In the genomic region with DNA sequence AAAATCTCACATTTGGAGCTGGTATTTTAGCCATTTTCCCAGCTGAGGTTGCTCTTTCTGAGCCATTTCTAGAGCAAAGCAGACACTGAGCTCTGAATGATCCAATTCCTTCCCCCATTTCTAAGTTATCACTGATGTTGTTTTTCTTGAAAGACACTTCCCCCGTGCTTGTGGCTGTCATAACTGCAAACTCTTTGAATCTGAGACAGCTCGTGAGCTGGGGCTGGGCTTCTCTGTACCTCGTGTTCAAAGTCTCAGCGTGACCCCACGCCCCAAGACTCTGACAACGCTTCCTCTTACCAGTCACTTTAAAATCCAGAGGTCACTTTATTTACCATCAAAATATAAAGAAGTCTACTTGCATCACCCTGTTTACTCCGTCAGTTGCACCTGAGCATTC, we compare ENCODE assay signal across 11 cellular contexts. TPM values are rescaled to one million over a fixed set of nuclear protein-coding genes. Genes with fewer than 3 reads are reported as not detected.
A peak's percentile ranks its signal among the peaks of the same experiment; 100 is the strongest.
DNase-seq lines count a peak whose midpoint lies in the region; ATAC-seq and TF ChIP-seq lines count a peak whose summit lies in the region.
"Had no signal": no experiment of that assay in that cellular context is flagged by ENCODE, and none has a peak within 500 bp of the region (broad histone marks: within the 10 kb centered on the region; RNA-seq: fewer than 3 reads in every experiment).

No MANE protein-coding gene starts in this region.

- CTCF ChIA-PET in CD4-positive, alpha-beta T cell (lab: Charles Lee), result interaction anchor here (2.2 kb wide), 1 partner anchor 100 kb away, joined by 13 read pairs; the partner anchor contains the start of gene HS3ST3B1
- CTCF ChIA-PET in activated CD4-positive, alpha-beta T cell treated with anti-CD3 and anti-CD28 coated beads for 36 hours (lab: Charles Lee), result interaction anchor here (0.5 to 1.0 kb wide), 2 partner anchors 21 to 77 kb away, joined by 3 read pairs; no protein-coding TSS in a partner anchor

- H3K9me3 ChIP-seq in CD4-positive, alpha-beta T cell (ENCODE audit: control insufficient read depth, low read length), result no peaks in the 10 kb centered on the region
- H3K9me3 ChIP-seq: tibial artery had no signal

- H3K4me3 ChIP-seq in skin epidermis, result no peak overlapping the region
- H3K4me3 ChIP-seq: tibial artery had no signal

- intact Hi-C loops in CD4-positive, alpha-beta T cell (cut with DNase I, micrococcal nuclease), result loop anchor here (1.0 to 10.0 kb wide), 7 partner anchors 84 to 1177 kb away; partner anchors contain the start of gene COX10 (in 2 of the 2)
- intact Hi-C loops in activated CD4-positive, alpha-beta T cell treated with anti-CD3 and anti-CD28 coated beads for 36 hours (cut with DNase I, micrococcal nuclease), result loop anchor here in 1 of 2 experiments (2.0 to 5.0 kb wide), 3 partner anchors 83 to 616 kb away; no protein-coding TSS in a partner anchor

- H3K27me3 ChIP-seq in CD4-positive, alpha-beta T cell (ENCODE audit: control insufficient read depth, insufficient read depth, low read length), result no peaks in the 10 kb centered on the region
- H3K27me3 ChIP-seq: tibial artery had no signal

- peak; percentile 72 for ATAC-seq in CD4-positive, alpha-beta T cell (ENCODE audit: poor library complexity)
- peak; percentile 45 for ATAC-seq in activated CD4-positive, alpha-beta T cell treated with anti-CD3 and anti-CD28 coated beads for 36 hours
- no peak for ATAC-seq in GM21619 (IDR thresholded peaks at IDR 0.05; ENCODE audit: unreplicated experiment)
- ATAC-seq in HG03378 (IDR thresholded peaks at IDR 0.05; ENCODE audit: unreplicated experiment), result no peak
- ATAC-seq in GM18517 (IDR thresholded peaks at IDR 0.05; ENCODE audit: unreplicated experiment), result no peak

- peak overlapping the region; percentile 73 for H3K4me3 Mint-ChIP-seq in CD4-positive, alpha-beta T cell
- H3K4me3 Mint-ChIP-seq in activated CD4-positive, alpha-beta T cell treated with anti-CD3 and anti-CD28 coated beads for 36 hours, result peak overlapping the region; percentile 42
- H3K4me3 Mint-ChIP-seq in activated naive CD8-positive, alpha-beta T cell, result peak overlapping the region; percentile 75

- POLR2A ChIA-PET in CD4-positive, alpha-beta T cell (lab: Charles Lee), result interaction anchor here (0.7 to 6.9 kb wide), 6 partner anchors 68 to 226 kb away, joined by 3 to 111 read pairs (median 3); partner anchors contain the start of gene HS3ST3B1
- POLR2A ChIA-PET in activated CD4-positive, alpha-beta T cell treated with anti-CD3 and anti-CD28 coated beads for 36 hours (lab: Charles Lee), result interaction anchor here (0.6 kb wide), 1 partner anchor 143 kb away, joined by 3 read pairs; no protein-coding TSS in a partner anchor

- H3K27ac ChIP-seq in CD4-positive, alpha-beta T cell (ENCODE audit: low read depth, low read length), result peak overlapping the region; percentile 78
- H3K27ac ChIP-seq in skin epidermis, result peak overlapping the region in 17 of 21 experiments; percentile 4 to 90 (median 61)
- H3K27ac ChIP-seq: epithelial cell of prostate, tibial artery had no signal

- peaks cover 99% of the 10 kb centered on the region for H3K4me1 Mint-ChIP-seq in CD4-positive, alpha-beta T cell (ENCODE audit: low read depth)
- H3K4me1 Mint-ChIP-seq in activated CD4-positive, alpha-beta T cell treated with anti-CD3 and anti-CD28 coated beads for 36 hours, result peaks cover 98% of the 10 kb centered on the region
- peaks cover 98% of the 10 kb centered on the region for H3K4me1 Mint-ChIP-seq in activated naive CD8-positive, alpha-beta T cell (ENCODE audit: low read depth)

- DNase-seq in CD4-positive, alpha-beta T cell, result peak; percentile 53 to 77 (median 62)
- DNase-seq in activated CD4-positive, alpha-beta T cell treated with anti-CD3 and anti-CD28 coated beads for 36 hours, result peak; percentile 72
- no peak for DNase-seq in DMS53 treated with DMSO at 0.1 percent for 48 hours (lab: John Stamatoyannopoulos, UW; ENCODE audit: unreplicated experiment)
- DNase-seq: naive B cell, tibial artery had no signal

- no peaks in the 10 kb centered on the region for H3K9me3 Mint-ChIP-seq in CD4-positive, alpha-beta T cell
- no peaks in the 10 kb centered on the region for H3K9me3 Mint-ChIP-seq in activated CD4-positive, alpha-beta T cell treated with anti-CD3 and anti-CD28 coated beads for 36 hours (ENCODE audit: low read depth)
- H3K9me3 Mint-ChIP-seq in activated naive CD8-positive, alpha-beta T cell (ENCODE audit: low read depth), result no peaks in the 10 kb centered on the region
- H3K9me3 Mint-ChIP-seq: naive B cell had no signal

- H3K27ac Mint-ChIP-seq in CD4-positive, alpha-beta T cell, result peak overlapping the region; percentile 94
- H3K27ac Mint-ChIP-seq in activated CD4-positive, alpha-beta T cell treated with anti-CD3 and anti-CD28 coated beads for 36 hours, result peak overlapping the region; percentile 94
- H3K27ac Mint-ChIP-seq in activated naive CD8-positive, alpha-beta T cell, result peak overlapping the region; percentile 92

- H3K36me3 Mint-ChIP-seq in CD4-positive, alpha-beta T cell (ENCODE audit: low read depth), result no peaks in the 10 kb centered on the region
- peaks cover 42% of the 10 kb centered on the region for H3K36me3 Mint-ChIP-seq in activated CD4-positive, alpha-beta T cell treated with anti-CD3 and anti-CD28 coated beads for 36 hours (ENCODE audit: low read depth)
- H3K36me3 Mint-ChIP-seq in activated naive CD8-positive, alpha-beta T cell, result peaks cover 6% of the 10 kb centered on the region

- no peak for TF ChIP-seq CTCF in CD4-positive, alpha-beta T cell (IDR thresholded peaks at IDR 0.05)

- H3K27me3 Mint-ChIP-seq in CD4-positive, alpha-beta T cell, result no peaks in the 10 kb centered on the region
- H3K27me3 Mint-ChIP-seq in activated CD4-positive, alpha-beta T cell treated with anti-CD3 and anti-CD28 coated beads for 36 hours, result no peaks in the 10 kb centered on the region
- H3K27me3 Mint-ChIP-seq in activated naive CD8-positive, alpha-beta T cell, result no peaks in the 10 kb centered on the region

RNA-seq across cellular contexts. Expression of gene CDRT15, which starts 35.1 kb away (rescaled TPM):
- total RNA-seq in CD4-positive, alpha-beta T cell, result not detected
- not detected for total RNA-seq in activated CD4-positive, alpha-beta T cell treated with anti-CD3 and anti-CD28 coated beads for 36 hours

Comparison
In these comparisons a context has a peak if more than half of its experiments do, and no peak if none do; other contexts are left out.
1. ATAC-seq: peak in CD4-positive, alpha-beta T cell (single experiment) and activated CD4-positive, alpha-beta T cell treated with anti-CD3 and anti-CD28 coated beads for 36 hours (single experiment); none in GM21619 (single experiment), HG03378 (single experiment) and GM18517 (single experiment).
2. Peak in every context shown above with its lines, with median percentiles within 50 percentile points of each other: H3K27ac Mint-ChIP-seq and H3K4me3 Mint-ChIP-seq.